Comparison of ENCODE assay signal across 7 cellular contexts in genomic region chr2:67780841-67781240, GRCh38.
A peak's percentile ranks its signal among the peaks of the same experiment; 100 is the strongest.
DNase-seq lines count a peak whose midpoint lies in the region; TF ChIP-seq lines count a peak whose summit lies in the region.
"Not testable (repeated sequence)": the region's sequence is repeated elsewhere in the genome, so short reads cannot be mapped to it uniquely, and the experiment has no call there.

No MANE protein-coding gene starts in this region.

- not testable (repeated sequence) for H3K27me3 ChIP-seq in GM23248 (replicated peaks; ENCODE audit: insufficient read depth); brain microvascular endothelial cell (replicated peaks); osteoblast (ENCODE audit: insufficient read depth, low read length); skeletal muscle satellite cell (ENCODE audit: control insufficient read depth, insufficient read depth, low read length)

- H3K79me2 ChIP-seq in GM23248 (ENCODE audit: insufficient read depth); osteoblast (ENCODE audit: insufficient read depth, low read length): not testable (repeated sequence)

- TF ChIP-seq CTCF in brain microvascular endothelial cell (IDR thresholded peaks at IDR 0.05; ENCODE audit: low read depth, low read length, missing control alignments); fibroblast of villous mesenchyme (IDR thresholded peaks at IDR 0.05; ENCODE audit: insufficient read depth, low read depth, low read length); osteoblast (IDR thresholded peaks at IDR 0.05; ENCODE audit: extremely low read depth, low read depth, low read length): not testable (repeated sequence)

- peak overlapping the region; percentile 34; the same call in 1 of the 2 replicates for H2AFZ ChIP-seq in GM23248
- not testable (repeated sequence) for H2AFZ ChIP-seq in osteoblast (ENCODE audit: low read length)

- not testable (repeated sequence) for H3K4me1 ChIP-seq in GM23248 (ENCODE audit: insufficient read depth); osteoblast (ENCODE audit: insufficient read depth, low read length)
- peaks cover 39% of the 10 kb centered on the region for H3K4me1 ChIP-seq in skeletal muscle satellite cell (ENCODE audit: control insufficient read depth, insufficient read depth, low read length)

- not testable (repeated sequence) for H3K4me3 ChIP-seq in GM23248; brain microvascular endothelial cell (ENCODE audit: low read depth, low read length); fibroblast of villous mesenchyme (ENCODE audit: low read depth, low read length); osteoblast (ENCODE audit: insufficient read depth, low read length); skeletal muscle satellite cell (ENCODE audit: low read length)

- H4K20me1 ChIP-seq in GM23248 (ENCODE audit: insufficient read depth); osteoblast (ENCODE audit: insufficient read depth, low read length): not testable (repeated sequence)

- H3K36me3 ChIP-seq in GM23248 (ENCODE audit: low read depth); brain microvascular endothelial cell (replicated peaks); osteoblast (ENCODE audit: insufficient read depth, low read length); skeletal muscle satellite cell (ENCODE audit: insufficient read depth, low read length): not testable (repeated sequence)

- peak; percentile 9 for DNase-seq in GM23248
- DNase-seq in M059J (ENCODE audit: low read depth) = peak; percentile 53
- peak; percentile 12 for DNase-seq in brain microvascular endothelial cell
- DNase-seq in fibroblast of gingiva (ENCODE audit: low read depth) = peak; percentile 58
- DNase-seq in fibroblast of villous mesenchyme (ENCODE audit: low read depth) = peak; percentile 70
- not testable (repeated sequence) for DNase-seq in osteoblast (ENCODE audit: insufficient read length, low spot score, missing footprints)

- not testable (repeated sequence) for H3K4me2 ChIP-seq in GM23248 (ENCODE audit: unreplicated experiment)
- H3K4me2 ChIP-seq in osteoblast (ENCODE audit: insufficient read depth, low read length) = peak overlapping the region; percentile 9
- peak overlapping the region; percentile 1 for H3K4me2 ChIP-seq in skeletal muscle satellite cell (ENCODE audit: low read length)

- in situ Hi-C loops in GM23248 (cut with MboI); brain microvascular endothelial cell (cut with HindIII; ENCODE audit: low pct_ligation_motif_present, low sequenced_read_pairs): not testable (repeated sequence)

- not testable (repeated sequence) for H3F3A ChIP-seq in GM23248 (ENCODE audit: insufficient read depth)

- not testable (repeated sequence) for H3K9me3 ChIP-seq in GM23248 (ENCODE audit: low read depth); osteoblast (ENCODE audit: low read depth, low read length); skeletal muscle satellite cell (replicated peaks; ENCODE audit: low read length)

- WGBS in GM23248 (ENCODE audit: low coverage in 1 of 2, low lambda C conversion rate in 2 of 2, missing lambda C conversion rate in 2 of 2), 2 experiments = 7 to 9% methylated on average over 5 of the region's 5 CpGs

- H3K27ac ChIP-seq in GM23248; brain microvascular endothelial cell; osteoblast (ENCODE audit: low read depth, low read length): not testable (repeated sequence)

- not testable (repeated sequence) for H3K9ac ChIP-seq in GM23248; skeletal muscle satellite cell (ENCODE audit: low read depth, low read length)

- H3K9me2 ChIP-seq in GM23248 (ENCODE audit: insufficient read depth) = not testable (repeated sequence)
